In genomic region chr5:3490962-3491477, GRCh38 we compare ENCODE assay signal across 11 cellular contexts.
DNase-seq lines count a peak whose midpoint lies in the region; TF ChIP-seq lines count a peak whose summit lies in the region.
"Had no signal": no experiment of that assay in that cellular context is flagged by ENCODE, and none has a peak within 500 bp of the region (broad histone marks: within the 10 kb centered on the region; RNA-seq: fewer than 3 reads in every experiment).

No MANE protein-coding gene starts in this region.

- H3K27ac Mint-ChIP-seq in chondrocyte (ENCODE audit: unreplicated experiment): no peak overlapping the region
- H3K27ac Mint-ChIP-seq: CD4-positive, alpha-beta memory T cell had no signal

- intact Hi-C loops in head of caudate nucleus (cut with DNase I): no loop called here

- H3K4me3 Mint-ChIP-seq in chondrocyte (ENCODE audit: unreplicated experiment): no peak overlapping the region
- H3K4me3 Mint-ChIP-seq: CD4-positive, alpha-beta memory T cell had no signal

- no peak for TF ChIP-seq CTCF in chondrocyte (IDR thresholded peaks at IDR 0.05)

- H3K4me1 Mint-ChIP-seq in chondrocyte (ENCODE audit: low read depth): no peaks in the 10 kb centered on the region
- H3K4me1 Mint-ChIP-seq: CD4-positive, alpha-beta memory T cell had no signal

- peaks cover 12% of the 10 kb centered on the region for H3K9me3 Mint-ChIP-seq in chondrocyte (ENCODE audit: low read depth)

- no peaks in the 10 kb centered on the region for H3K36me3 Mint-ChIP-seq in chondrocyte (ENCODE audit: low read depth)
- H3K36me3 Mint-ChIP-seq: CD4-positive, alpha-beta memory T cell had no signal

- H3K27me3 Mint-ChIP-seq in chondrocyte (ENCODE audit: low read depth): peaks cover 9% of the 10 kb centered on the region
- H3K27me3 Mint-ChIP-seq: CD4-positive, alpha-beta memory T cell had no signal

- DNase-seq in NCI-H1436 treated with DMSO at 0.1 percent for 48 hours (lab: John Stamatoyannopoulos, UW): peak; percentile 27
- DNase-seq in NCI-H524 (lab: John Stamatoyannopoulos, UW): peak; percentile 85 to 91
- DNase-seq in chondrocyte (ENCODE audit: low spot score): peak; percentile 73
- peak; percentile 63 for DNase-seq in retina
- no peak for DNase-seq in head of caudate nucleus
- DNase-seq in NCI-H226: no peak
- DNase-seq in epidermal melanocyte (ENCODE audit: insufficient read length, low spot score): no peak
- DNase-seq: BE2C; CD4-positive, alpha-beta memory T cell; DMS79; GOT3 had no signal

Comparison
In these comparisons a context has a peak if more than half of its experiments do, and no peak if none do; other contexts are left out.
1. DNase-seq: peak in NCI-H1436 treated with DMSO at 0.1 percent for 48 hours (single experiment), NCI-H524 (2 of 2), chondrocyte (single experiment) and retina (single experiment); none in head of caudate nucleus (0 of 42), NCI-H226 (single experiment) and epidermal melanocyte (single experiment).